8 cellular contexts compared by ENCODE assay signal in the genomic region with DNA sequence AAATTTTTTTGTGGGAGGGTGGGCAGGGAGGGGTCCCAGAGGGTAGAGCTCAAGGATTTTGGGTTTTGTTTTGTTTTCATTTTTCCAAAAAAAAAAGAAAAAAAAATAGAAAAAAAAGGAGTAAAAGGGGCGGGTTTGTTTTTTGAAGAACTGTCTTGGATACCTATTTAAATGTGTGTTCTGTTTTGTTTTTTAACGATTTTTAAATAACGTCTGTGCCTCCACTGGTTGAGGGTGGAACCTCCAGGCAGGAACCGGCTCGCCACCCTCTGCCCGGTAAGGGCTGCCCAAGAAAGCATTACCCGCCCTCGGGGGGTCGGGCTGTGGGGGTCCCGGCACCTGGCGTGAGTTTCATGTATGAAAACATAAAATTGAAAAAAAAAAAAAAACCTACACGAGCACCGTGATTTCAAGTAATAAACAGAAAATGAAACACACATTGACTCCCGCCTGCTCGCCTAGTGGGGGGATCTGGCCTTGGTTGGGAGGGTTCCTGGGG. TPM values are rescaled to one million over a fixed set of nuclear protein-coding genes. Genes with fewer than 3 reads are reported as not detected.
DNase-seq lines count a peak whose midpoint lies in the region; ATAC-seq and TF ChIP-seq lines count a peak whose summit lies in the region.

No MANE protein-coding gene starts in this region.

- no peak for ATAC-seq in activated T-cell treated with anti-CD3 and anti-CD28 coated beads, Interleukin-2, amount 50 U/mL, for 72 hours (replicated peaks in 1 of 2)
- no peak for ATAC-seq in right lobe of liver
- no peak for ATAC-seq in GM21515 (IDR thresholded peaks at IDR 0.05; ENCODE audit: unreplicated experiment)
- ATAC-seq in HG03095 (IDR thresholded peaks at IDR 0.05; ENCODE audit: unreplicated experiment), result no peak

- 26% methylated on average over 14 of the region's 15 CpGs for WGBS in right lobe of liver (ENCODE audit: insufficient coverage, low coverage, low lambda C conversion rate, missing lambda C conversion rate)

- DNase-seq in activated T-cell treated with anti-CD3 and anti-CD28 coated beads, Interleukin-2, amount 50 U/mL, for 72 hours, result no peak
- DNase-seq in activated T-cell treated with anti-CD3 and anti-CD28 coated beads, Interleukin-2, amount 50 U/mL, for 48 hours, result no peak
- DNase-seq in activated T-helper 2 cell treated with anti-CD3 and anti-CD28 coated beads, Interferon-gamma antibody, Interleukin-2, Interleukin-4, amounts not matched to agents 10 μg/mL and 5 μg/mL and 100 μg/mL, durations not matched to agents 14 hours and 24 hours and 36 hours (ENCODE audit: low spot score), result no peak
- DNase-seq in right lobe of liver (no peak), tibial artery (no peak), Ammon's horn (ENCODE audit: low spot score) (no peak)

- no peaks in the 10 kb centered on the region for H3K9me3 Mint-ChIP-seq in activated T-cell treated with anti-CD3 and anti-CD28 coated beads, Interleukin-2, amount 50 U/mL, for 72 hours
- no peaks in the 10 kb centered on the region for H3K9me3 Mint-ChIP-seq in activated T-helper 2 cell treated with anti-CD3 and anti-CD28 coated beads, Interferon-gamma antibody, Interleukin-2, Interleukin-4, amounts not matched to agents 10 μg/mL and 5 μg/mL and 100 μg/mL, durations not matched to agents 14 hours and 24 hours and 36 hours

- H3K4me3 ChIP-seq in right lobe of liver (peak overlapping the region; percentile 3 to 16 (median 3)), tibial artery (peak overlapping the region; percentile 13 to 31)

- H3K27ac Mint-ChIP-seq in activated T-cell treated with anti-CD3 and anti-CD28 coated beads, Interleukin-2, amount 50 U/mL, for 72 hours, result peak overlapping the region; percentile 87
- peak overlapping the region; percentile 93 for H3K27ac Mint-ChIP-seq in activated T-helper 2 cell treated with anti-CD3 and anti-CD28 coated beads, Interferon-gamma antibody, Interleukin-2, Interleukin-4, amounts not matched to agents 10 μg/mL and 5 μg/mL and 100 μg/mL, durations not matched to agents 14 hours and 24 hours and 36 hours

- H3K27me3 Mint-ChIP-seq in activated T-cell treated with anti-CD3 and anti-CD28 coated beads, Interleukin-2, amount 50 U/mL, for 72 hours (ENCODE audit: low read depth), result no peaks in the 10 kb centered on the region
- H3K27me3 Mint-ChIP-seq in activated T-helper 2 cell treated with anti-CD3 and anti-CD28 coated beads, Interferon-gamma antibody, Interleukin-2, Interleukin-4, amounts not matched to agents 10 μg/mL and 5 μg/mL and 100 μg/mL, durations not matched to agents 14 hours and 24 hours and 36 hours (ENCODE audit: low read depth), result no peaks in the 10 kb centered on the region

- H3K36me3 Mint-ChIP-seq in activated T-cell treated with anti-CD3 and anti-CD28 coated beads, Interleukin-2, amount 50 U/mL, for 72 hours (ENCODE audit: insufficient read depth in 2 of 2), result peaks cover 0 to 13% of the 10 kb centered on the region in 2 donors
- H3K36me3 Mint-ChIP-seq in activated T-helper 2 cell treated with anti-CD3 and anti-CD28 coated beads, Interferon-gamma antibody, Interleukin-2, Interleukin-4, amounts not matched to agents 10 μg/mL and 5 μg/mL and 100 μg/mL, durations not matched to agents 14 hours and 24 hours and 36 hours (ENCODE audit: low read depth), result peaks cover 41% of the 10 kb centered on the region

- H3K4me1 Mint-ChIP-seq in activated T-cell treated with anti-CD3 and anti-CD28 coated beads, Interleukin-2, amount 50 U/mL, for 72 hours (ENCODE audit: low read depth), result peaks cover 54% of the 10 kb centered on the region
- peaks cover 35% of the 10 kb centered on the region for H3K4me1 Mint-ChIP-seq in activated T-helper 2 cell treated with anti-CD3 and anti-CD28 coated beads, Interferon-gamma antibody, Interleukin-2, Interleukin-4, amounts not matched to agents 10 μg/mL and 5 μg/mL and 100 μg/mL, durations not matched to agents 14 hours and 24 hours and 36 hours (ENCODE audit: low read depth)

- peaks cover 17 to 43% (median 28%) of the 10 kb centered on the region in 4 donors for H3K36me3 ChIP-seq in right lobe of liver
- peaks cover 33 to 48% (median 46%) of the 10 kb centered on the region in 3 donors for H3K36me3 ChIP-seq in tibial artery

- intact Hi-C loops in activated T-helper 2 cell treated with anti-CD3 and anti-CD28 coated beads, Interferon-gamma antibody, Interleukin-2, Interleukin-4, amounts not matched to agents 10 μg/mL and 5 μg/mL and 100 μg/mL, durations not matched to agents 14 hours and 24 hours and 36 hours (cut with micrococcal nuclease), result loop anchor here (1.0 kb wide), 1 partner anchor 11 kb away; a partner anchor contains a TSS
- intact Hi-C loops in right lobe of liver (cut with DNase I), result no loop called here
- intact Hi-C loops in tibial artery (cut with DNase I; ENCODE audit: low total_unique reads), result no loop called here

- no peaks in the 10 kb centered on the region for H3K9me3 ChIP-seq in right lobe of liver
- no peaks in the 10 kb centered on the region for H3K9me3 ChIP-seq in tibial artery

- H3K27me3 ChIP-seq in right lobe of liver (no peaks in the 10 kb centered on the region), tibial artery (no peaks in the 10 kb centered on the region)

- H3K4me3 Mint-ChIP-seq in activated T-cell treated with anti-CD3 and anti-CD28 coated beads, Interleukin-2, amount 50 U/mL, for 72 hours, result peak overlapping the region; percentile 93 to 95
- H3K4me3 Mint-ChIP-seq in activated T-helper 2 cell treated with anti-CD3 and anti-CD28 coated beads, Interferon-gamma antibody, Interleukin-2, Interleukin-4, amounts not matched to agents 10 μg/mL and 5 μg/mL and 100 μg/mL, durations not matched to agents 14 hours and 24 hours and 36 hours (ENCODE audit: low read depth), result peak overlapping the region; percentile 82

- TF ChIP-seq POLR2A in right lobe of liver (IDR thresholded peaks at IDR 0.05), result no peak

- peaks cover 5 to 79% (median 32%) of the 10 kb centered on the region in 4 donors for H3K4me1 ChIP-seq in right lobe of liver
- H3K4me1 ChIP-seq in tibial artery, result peaks cover 15 to 86% (median 80%) of the 10 kb centered on the region in 4 donors

- H3K27ac ChIP-seq in right lobe of liver, result peak overlapping the region; percentile 67 to 92 (median 84)
- H3K27ac ChIP-seq in tibial artery, result peak overlapping the region; percentile 93 to 95

- TF ChIP-seq CTCF in right lobe of liver (IDR thresholded peaks at IDR 0.05) (no peak), tibial artery (IDR thresholded peaks at IDR 0.05) (no peak)

RNA-seq across cellular contexts. Expression of a gene that starts 10.4 kb away (rescaled TPM):
- total RNA-seq in activated T-cell treated with anti-CD3 and anti-CD28 coated beads, Interleukin-2, amount 50 U/mL, for 72 hours, result 10 to 100 TPM; 72.3 to 75.4 TPM
- 84.7 and 85.4 TPM in 2 replicates for total RNA-seq in activated T-helper 2 cell treated with anti-CD3 and anti-CD28 coated beads, Interferon-gamma antibody, Interleukin-2, Interleukin-4, amounts not matched to agents 10 μg/mL and 5 μg/mL and 100 μg/mL, durations not matched to agents 14 hours and 24 hours and 36 hours
- 10 to 100 TPM; 22.3 to 55.1 (median 29.3) TPM for total RNA-seq in right lobe of liver

RNA-seq across cellular contexts. Expression of a gene that starts 10.4 kb away (rescaled TPM):
- 100 to 1,000 TPM; 400 to 456 TPM for total RNA-seq in activated T-cell treated with anti-CD3 and anti-CD28 coated beads, Interleukin-2, amount 50 U/mL, for 72 hours
- 214 and 226 TPM in 2 replicates for total RNA-seq in activated T-helper 2 cell treated with anti-CD3 and anti-CD28 coated beads, Interferon-gamma antibody, Interleukin-2, Interleukin-4, amounts not matched to agents 10 μg/mL and 5 μg/mL and 100 μg/mL, durations not matched to agents 14 hours and 24 hours and 36 hours
- total RNA-seq in right lobe of liver, result 100 to 1,000 TPM in 2 of 6 experiments, 10 to 100 TPM in 4; 69.2 to 111 (median 89.5) TPM

RNA-seq across cellular contexts. Expression of a gene that starts 16.6 kb away (rescaled TPM):
- 10 to 100 TPM; 59.8 to 69.1 TPM for total RNA-seq in activated T-cell treated with anti-CD3 and anti-CD28 coated beads, Interleukin-2, amount 50 U/mL, for 72 hours
- 91.7 and 99.4 TPM in 2 replicates for total RNA-seq in activated T-helper 2 cell treated with anti-CD3 and anti-CD28 coated beads, Interferon-gamma antibody, Interleukin-2, Interleukin-4, amounts not matched to agents 10 μg/mL and 5 μg/mL and 100 μg/mL, durations not matched to agents 14 hours and 24 hours and 36 hours
- total RNA-seq in right lobe of liver, result 100 to 1,000 TPM in 1 of 6 experiments, 10 to 100 TPM in 5; 34.0 to 103 (median 43.8) TPM

RNA-seq across cellular contexts. Expression of a gene that starts 17.2 kb away (rescaled TPM):
- total RNA-seq in activated T-cell treated with anti-CD3 and anti-CD28 coated beads, Interleukin-2, amount 50 U/mL, for 72 hours, result 100 to 1,000 TPM; 169 to 201 TPM
- total RNA-seq in activated T-helper 2 cell treated with anti-CD3 and anti-CD28 coated beads, Interferon-gamma antibody, Interleukin-2, Interleukin-4, amounts not matched to agents 10 μg/mL and 5 μg/mL and 100 μg/mL, durations not matched to agents 14 hours and 24 hours and 36 hours, result 233 and 240 TPM in 2 replicates
- total RNA-seq in right lobe of liver, result 100 to 1,000 TPM in 5 of 6 experiments, 10 to 100 TPM in 1; 98.1 to 240 (median 137) TPM

RNA-seq across cellular contexts. Expression of a gene that starts 21.0 kb away (rescaled TPM):
- total RNA-seq in activated T-cell treated with anti-CD3 and anti-CD28 coated beads, Interleukin-2, amount 50 U/mL, for 72 hours, result under 1 TPM; 0.38 to 0.58 TPM
- 3.5 and 3.7 TPM in 2 replicates for total RNA-seq in activated T-helper 2 cell treated with anti-CD3 and anti-CD28 coated beads, Interferon-gamma antibody, Interleukin-2, Interleukin-4, amounts not matched to agents 10 μg/mL and 5 μg/mL and 100 μg/mL, durations not matched to agents 14 hours and 24 hours and 36 hours
- under 1 TPM; 0.15 to 0.62 (median 0.31) TPM for total RNA-seq in right lobe of liver
